In the genomic region with DNA sequence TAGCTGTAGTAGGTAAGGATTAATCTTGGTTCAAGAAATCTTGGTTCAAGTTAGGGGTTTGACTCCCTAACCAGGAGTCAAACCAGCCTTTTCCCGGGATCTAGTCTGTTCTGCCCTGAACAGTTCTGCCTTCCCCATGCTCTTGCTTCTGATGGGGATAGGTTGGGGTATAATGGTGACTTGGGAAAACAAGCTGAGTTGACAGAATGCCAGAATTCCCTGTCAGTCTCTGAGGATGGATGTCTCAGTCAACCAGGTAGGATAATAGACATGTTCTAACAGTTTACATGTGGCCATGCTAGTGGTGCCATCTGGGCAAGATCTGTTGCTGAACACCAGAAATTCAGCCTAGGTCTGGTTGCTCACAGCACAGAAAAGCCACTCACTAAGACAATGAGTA, we compare ENCODE assay signal across 29 cellular contexts. TPM values are rescaled to one million over a fixed set of nuclear protein-coding genes. Genes with fewer than 3 reads are reported as not detected.
DNase-seq lines count a peak whose midpoint lies in the region; ATAC-seq, FAIRE-seq and TF ChIP-seq lines count a peak whose summit lies in the region.
"Had no signal": no experiment of that assay in that cellular context is flagged by ENCODE, and none has a peak within 500 bp of the region (broad histone marks: within the 10 kb centered on the region; RNA-seq: fewer than 3 reads in every experiment).

No MANE protein-coding gene starts in this region.

- TF ChIP-seq EP300 in HepG2 (IDR thresholded peaks at IDR 0.05; ENCODE audit: low read depth in 2 of 2, low read length in 2 of 2) (no peak), HepG2 (CRISPR knock-in tag; IDR thresholded peaks at IDR 0.05; ENCODE audit: borderline replicate concordance) (no peak), K562 (IDR thresholded peaks at IDR 0.05; ENCODE audit: low read length) (no peak)

- no peaks in the 10 kb centered on the region for H3K9me3 ChIP-seq in HepG2 (ENCODE audit: low read length)
- no peaks in the 10 kb centered on the region for H3K9me3 ChIP-seq in right lobe of liver
- no peaks in the 10 kb centered on the region for H3K9me3 ChIP-seq in Loucy (ENCODE audit: insufficient read depth, low read depth, low read length)
- no peaks in the 10 kb centered on the region for H3K9me3 ChIP-seq in K562 (replicated peaks; ENCODE audit: control insufficient read depth, insufficient read depth, low read depth, low read length)
- no peaks in the 10 kb centered on the region for H3K9me3 ChIP-seq in prostate gland
- H3K9me3 ChIP-seq: BE2C had no signal

- H3K4me1 ChIP-seq in HepG2 (ENCODE audit: insufficient read depth, low read length) (no peaks in the 10 kb centered on the region), right lobe of liver (no peaks in the 10 kb centered on the region), Loucy (ENCODE audit: insufficient read depth, low read length, poor library complexity, severe bottlenecking) (peaks cover 76% of the 10 kb centered on the region), K562 (replicated peaks in 1 of 2; ENCODE audit: control insufficient read depth in 2 of 2, insufficient read depth in 2 of 2, low read length in 2 of 2) (no peaks in the 10 kb centered on the region), prostate gland (replicated peaks) (no peaks in the 10 kb centered on the region)
- H3K4me1 ChIP-seq: BE2C had no signal

- H3K9me1 ChIP-seq in K562 (ENCODE audit: control insufficient read depth, insufficient read depth, low read length) = no peaks in the 10 kb centered on the region

- no TSS peak for BruUV-seq in HepG2 (replicated peaks; lab: Mats Ljungman, UMichigan)
- BruUV-seq in K562 (replicated peaks; lab: Mats Ljungman, UMichigan) = no TSS peak

- TF ChIP-seq POLR2A in HepG2 (IDR thresholded peaks at IDR 0.05; ENCODE audit: insufficient read depth in 1 of 2, low read depth in 2 of 2, low read length in 2 of 2) (no peak), right lobe of liver (IDR thresholded peaks at IDR 0.05) (no peak), K562 (conservative IDR thresholded peaks at IDR 0.05) (no peak), prostate gland (IDR thresholded peaks at IDR 0.05) (no peak)

- H3K36me3 ChIP-seq in HepG2 (replicated peaks in 1 of 2; ENCODE audit: control insufficient read depth in 1 of 2, insufficient read depth in 2 of 2, low read length in 2 of 2) (no peaks in the 10 kb centered on the region), right lobe of liver (no peaks in the 10 kb centered on the region), Loucy (ENCODE audit: insufficient read depth, low read length) (no peaks in the 10 kb centered on the region), K562 (ENCODE audit: control insufficient read depth, insufficient read depth, low read length) (no peaks in the 10 kb centered on the region), prostate gland (no peaks in the 10 kb centered on the region)
- H3K36me3 ChIP-seq: BE2C, BLaER1 had no signal

- POLR2A ChIA-PET in HepG2 (lab: Yijun Ruan, JAX) = no interaction called here
- POLR2A ChIA-PET in K562 (lab: Yijun Ruan, JAX) = no interaction called here

- no peaks in the 10 kb centered on the region for H3K27me3 ChIP-seq in HepG2 (ENCODE audit: control insufficient read depth in 1 of 2, insufficient read depth in 2 of 2, low read length in 2 of 2)
- no peaks in the 10 kb centered on the region for H3K27me3 ChIP-seq in right lobe of liver
- no peaks in the 10 kb centered on the region for H3K27me3 ChIP-seq in HL-60 (ENCODE audit: insufficient read depth, poor library complexity, severe bottlenecking)
- H3K27me3 ChIP-seq in Loucy (ENCODE audit: insufficient read depth, low read length, poor library complexity, severe bottlenecking) = no peaks in the 10 kb centered on the region
- no peaks in the 10 kb centered on the region; a peak in 2 of 5 replicates for H3K27me3 ChIP-seq in K562 (ENCODE audit: control insufficient read depth in 2 of 2, insufficient read depth in 2 of 2, low read length in 2 of 2)
- H3K27me3 ChIP-seq in prostate gland (replicated peaks; ENCODE audit: insufficient read depth) = no peaks in the 10 kb centered on the region
- H3K27me3 ChIP-seq: BE2C, BLaER1 had no signal

- DNase-seq in HepG2 (ENCODE audit: low spot score) (no peak), right lobe of liver (no peak), HL-60 (ENCODE audit: low read depth in 1 of 2, low spot score in 1 of 2) (no peak), K562 (ENCODE audit: extremely low read depth in 1 of 4, low spot score in 3 of 4) (no peak), NCI-H510A (lab: John Stamatoyannopoulos, UW) (no peak), prostate gland (ENCODE audit: low spot score) (no peak)
- DNase-seq: ACHN; BE2C; CD4-positive, alpha-beta memory T cell; CD4-positive, CD25-positive, alpha-beta regulatory T cell; CD8-positive, alpha-beta memory T cell; COR-L47; DMS 273 treated with DMSO at 0.1 percent for 48 hours; DMS153; DMS53; DMS79; DND-41; EL; GDM1 had no signal

- intact Hi-C loops in HepG2 (cut with micrococcal nuclease; ENCODE audit: unreplicated experiment) = no loop called here
- intact Hi-C loops in right lobe of liver (cut with DNase I) = no loop called here
- intact Hi-C loops in K562 (cut with micrococcal nuclease) = no loop called here
- intact Hi-C loops in prostate gland (cut with DNase I) = no loop called here

- no peak overlapping the region for H3K27ac ChIP-seq in HepG2 (ENCODE audit: extremely low read length, insufficient read depth, low read length)
- no peak overlapping the region for H3K27ac ChIP-seq in right lobe of liver
- peak overlapping the region; percentile 97 for H3K27ac ChIP-seq in HL-60 (replicated peaks)
- H3K27ac ChIP-seq in K562 (ENCODE audit: extremely low read depth, low read depth, low read length) = no peak overlapping the region
- H3K27ac ChIP-seq in prostate gland = no peak overlapping the region
- H3K27ac ChIP-seq: 22Rv1, BLaER1 had no signal

- H3K4me3 ChIP-seq in HepG2 (replicated peaks in 1 of 3; ENCODE audit: insufficient read depth in 1 of 3, low read depth in 2 of 3, low read length in 3 of 3) (no peak overlapping the region), right lobe of liver (no peak overlapping the region), HL-60 (replicated peaks; ENCODE audit: insufficient read depth, low read length) (no peak overlapping the region), Loucy (ENCODE audit: low read length, poor library complexity, severe bottlenecking) (peak overlapping the region; percentile 77), K562 (no peak overlapping the region), prostate gland (no peak overlapping the region)
- H3K4me3 ChIP-seq: BLaER1, GM12878 had no signal

- no CpG with 5 or more reads among the region's 1 CpG for WGBS in HepG2 (ENCODE audit: low lambda C conversion rate)
- WGBS in right lobe of liver (ENCODE audit: insufficient coverage, low coverage, low lambda C conversion rate, missing lambda C conversion rate) = 60% methylated on average over 1 of the region's 1 CpG
- 0% methylated on average over 1 of the region's 1 CpG for WGBS in K562 (ENCODE audit: insufficient coverage, low coverage, missing lambda C conversion rate)
- whole genome bisulfite sequencing in prostate gland = 88% methylated on average over 1 of the region's 1 CpG

- no peaks in the 10 kb centered on the region for H3K79me2 ChIP-seq in HepG2 (ENCODE audit: insufficient read depth, low read length)
- peaks cover 21% of the 10 kb centered on the region; the same call in 1 of the 2 replicates for H3K79me2 ChIP-seq in Loucy (ENCODE audit: insufficient read depth, low read length)
- no peaks in the 10 kb centered on the region for H3K79me2 ChIP-seq in K562 (ENCODE audit: control insufficient read depth, insufficient read depth, low read length)

- H2AFZ ChIP-seq in HepG2 (ENCODE audit: low read length) = no peak overlapping the region
- H2AFZ ChIP-seq in Loucy (ENCODE audit: low read length) = no peak overlapping the region
- no peak overlapping the region for H2AFZ ChIP-seq in K562 (ENCODE audit: low read depth, low read length)

- no peaks in the 10 kb centered on the region for H4K20me1 ChIP-seq in HepG2 (ENCODE audit: insufficient read depth, low read length)
- no peaks in the 10 kb centered on the region for H4K20me1 ChIP-seq in Loucy (ENCODE audit: insufficient read depth, low read length, poor library complexity, severe bottlenecking)
- H4K20me1 ChIP-seq in K562 (replicated peaks; ENCODE audit: control insufficient read depth, insufficient read depth, low read length) = no peaks in the 10 kb centered on the region
- H4K20me1 ChIP-seq: BLaER1 had no signal

- TF ChIP-seq RAD21 in HepG2 (CRISPR knock-in tag; IDR thresholded peaks at IDR 0.05) = no peak
- no peak for TF ChIP-seq RAD21 in K562 (CRISPR knock-in tag; conservative IDR thresholded peaks at IDR 0.05 in 1 of 2, IDR thresholded peaks at IDR 0.05 in 1 of 2)

- H3K9ac ChIP-seq in HepG2 (ENCODE audit: insufficient read depth, low read depth, low read length) = no peak overlapping the region
- H3K9ac ChIP-seq in Loucy (ENCODE audit: low read depth, low read length, poor library complexity, severe bottlenecking) = peak overlapping the region; percentile 92
- H3K9ac ChIP-seq in K562 (ENCODE audit: insufficient read depth in 1 of 2, low read depth in 2 of 2, low read length in 2 of 2) = no peak overlapping the region
- H3K9ac ChIP-seq: BLaER1 had no signal

- H3K4me2 ChIP-seq in HepG2 (ENCODE audit: low read depth, low read length) (no peak overlapping the region), Loucy (ENCODE audit: low read depth, low read length, poor library complexity, severe bottlenecking) (peak overlapping the region; percentile 87), K562 (ENCODE audit: insufficient read depth, low read length) (no peak overlapping the region)
- H3K4me2 ChIP-seq: BLaER1 had no signal

- CTCF ChIA-PET in HepG2 (lab: Yijun Ruan, JAX; ENCODE audit: low intra/inter-chr PET ratio, low total read pairs) = no interaction called here
- CTCF ChIA-PET in K562 (lab: Yijun Ruan, JAX; ENCODE audit: low intra/inter-chr PET ratio) = no interaction called here

- H3K9me2 ChIP-seq in Loucy (replicated peaks; ENCODE audit: low read depth, low read length) = no peaks in the 10 kb centered on the region

- TF ChIP-seq CTCF in HepG2 (CRISPR knock-in tag; IDR thresholded peaks at IDR 0.05) = no peak
- no peak for TF ChIP-seq CTCF in right lobe of liver (IDR thresholded peaks at IDR 0.05)
- TF ChIP-seq CTCF in HL-60 (IDR thresholded peaks at IDR 0.05; ENCODE audit: insufficient read depth, low read length) = no peak
- no peak for TF ChIP-seq CTCF in Loucy (conservative IDR thresholded peaks at IDR 0.05; ENCODE audit: low read length)
- TF ChIP-seq CTCF in K562 (IDR thresholded peaks at IDR 0.05 in 2 of 3, conservative IDR thresholded peaks at IDR 0.05 in 1 of 3; ENCODE audit: insufficient read depth in 2 of 3, low read depth in 1 of 3, low read length in 3 of 3) = no peak
- no peak for TF ChIP-seq CTCF in prostate gland (IDR thresholded peaks at IDR 0.05)

- FAIRE-seq in HepG2 (lab: Jason Lieb, UNC) (no peak), K562 (lab: Jason Lieb, UNC) (no peak)
- FAIRE-seq: GM12878, GM12892, GM18507 had no signal

- in situ Hi-C loops in HepG2 (cut with HindIII; ENCODE audit: extremely low pct_ligation_motif_present, low pct_unique_long_range_greater_than_20kb) (no loop called here), K562 (cut with MboI) (no loop called here)

- ATAC-seq in HepG2 = no peak
- ATAC-seq in right lobe of liver = no peak
- ATAC-seq in K562 = no peak
- ATAC-seq in HG03521 (IDR thresholded peaks at IDR 0.05; ENCODE audit: unreplicated experiment) = no peak
- ATAC-seq: GM12878 had no signal

- H3F3A ChIP-seq in Loucy (ENCODE audit: low read depth) = peaks cover 20% of the 10 kb centered on the region

RNA-seq across cellular contexts. Expression of a gene that starts 51.4 kb away (rescaled TPM):
- total RNA-seq in HepG2 (2016; rRNA removed; fragmentation: Illumina TruSeq; extraction: Trizol) (0.40 TPM in 1 of 2 replicates, not detected in the other), right lobe of liver (under 1 TPM; 0.25 to 0.64 (median 0.41) TPM), K562 (2014; rRNA removed) (0.49 TPM in 1 of 2 replicates, not detected in the other), K562 (2014; rRNA removed; fragmentation: Illumina TruSeq; extraction: Trizol) (0.44 TPM in 1 of 2 replicates, not detected in the other), K562 (2015; rRNA removed; fragmentation: Illumina TruSeq; extraction: Trizol) (0.43 and 0.64 TPM in 2 replicates), K562 (2021) (0.42 and 0.51 TPM in 2 replicates), prostate gland (1 to 10 TPM in 1 of 2 donors, under 1 TPM in 1; 0.59 to 4.7 TPM)
- not detected in 2 replicates for total RNA-seq in HepG2 (2016; cell fraction: cytosol; rRNA removed; fragmentation: Illumina TruSeq; extraction: Trizol; ENCODE audit: low read depth)
- 0.15 TPM in 1 of 2 replicates, not detected in the other for total RNA-seq in HepG2 (2016; cell fraction: insoluble cytoplasmic fraction; rRNA removed; fragmentation: Illumina TruSeq; extraction: Trizol)
- not detected in 2 replicates for total RNA-seq in HepG2 (2016; cell fraction: membrane; rRNA removed; fragmentation: Illumina TruSeq; extraction: Trizol)
- 1.8 and 2.6 TPM in 2 replicates for total RNA-seq in HepG2 (2016; cell fraction: nucleus; rRNA removed; fragmentation: Illumina TruSeq; extraction: Trizol)
- polyA plus RNA-seq in HepG2 (2011; rRNA removed) (0.08 and 0.44 TPM in 2 replicates), K562 (2011; rRNA removed) (0.19 and 0.21 TPM in 2 replicates), K562 (2014; fragmentation: Illumina TruSeq; extraction: Trizol) (0.21 TPM in 1 of 2 replicates, not detected in the other), K562 (2014; fragmentation: Nextera tagmentation; extraction: Ambion mirVana) (not detected), K562 (2014; rRNA removed) (0.13 and 0.54 TPM in 2 replicates)
- 0.07 TPM in 1 of 2 replicates, not detected in the other for polyA plus RNA-seq in HepG2 (2011; cell fraction: cytosol; rRNA removed)
- polyA plus RNA-seq in HepG2 (2011; cell fraction: nucleus; rRNA removed) = 2.7 and 2.8 TPM in 2 replicates
- polyA plus RNA-seq in HepG2 (2012) = not detected in 2 replicates
- polyA plus RNA-seq in HepG2 (2016; cell fraction: cytosol; fragmentation: Illumina TruSeq; extraction: Trizol; ENCODE audit: low read depth) = not detected in 2 replicates
- polyA plus RNA-seq in HepG2 (2016; cell fraction: insoluble cytoplasmic fraction; fragmentation: Illumina TruSeq; extraction: Trizol; ENCODE audit: low read depth) = not detected in 2 replicates
- not detected in 2 replicates for polyA plus RNA-seq in HepG2 (2016; cell fraction: membrane; fragmentation: Illumina TruSeq; extraction: Trizol; ENCODE audit: low read depth)
- 1.1 TPM in 1 of 2 replicates, not detected in the other for polyA plus RNA-seq in HepG2 (2016; cell fraction: nucleus; fragmentation: Illumina TruSeq; extraction: Trizol; ENCODE audit: insufficient read depth, low read depth)
- polyA minus RNA-seq in HepG2 (2011; rRNA and poly(A)+ RNA removed; ENCODE audit: low replicate concordance) = 7.4 and 13.8 TPM in 2 replicates
- polyA minus RNA-seq in HepG2 (2011; cell fraction: cytosol; rRNA and poly(A)+ RNA removed) = not detected in 2 replicates
- 11.1 and 12.2 TPM in 2 replicates for polyA minus RNA-seq in HepG2 (2011; cell fraction: nucleus; rRNA and poly(A)+ RNA removed)
- total RNA-seq in K562 (2011; cell fraction: chromatin; rRNA removed; ENCODE audit: low replicate concordance) = 2.3 and 2.5 TPM in 2 replicates
- total RNA-seq in K562 (2011; cell fraction: nucleolus; rRNA removed) = 1.2 and 2.9 TPM in 2 replicates
- total RNA-seq in K562 (2011; cell fraction: nucleoplasm; rRNA removed) = 1.7 and 2.7 TPM in 2 replicates
- polyA plus RNA-seq in K562 (2011; cell fraction: cytosol; rRNA removed) = 0.07 and 0.18 TPM in 2 replicates
- 1.9 and 4.1 TPM in 2 replicates for polyA plus RNA-seq in K562 (2011; cell fraction: nucleus; rRNA removed)
- polyA plus RNA-seq in K562 (2012) = 0.36 TPM in 1 of 2 replicates, not detected in the other
- 0.67 and 1.3 TPM in 2 replicates for polyA minus RNA-seq in K562 (2011; rRNA and poly(A)+ RNA removed)
- not detected in 2 replicates for polyA minus RNA-seq in K562 (2011; cell fraction: cytosol; rRNA and poly(A)+ RNA removed)
- polyA minus RNA-seq in K562 (2011; cell fraction: nucleus; rRNA and poly(A)+ RNA removed) = 2.4 and 4.1 TPM in 2 replicates
- total RNA-seq: A172; CD4-positive, CD25-positive, alpha-beta regulatory T cell; G401 had no signal
- polyA plus RNA-seq: CD14-positive monocyte; CD4-positive, alpha-beta memory T cell; CD4-positive, CD25-positive, alpha-beta regulatory T cell; CD8-positive, alpha-beta memory T cell had no signal
